ENCODE assay signal across 10 cellular contexts in genomic region chr11:57680552-57680874, GRCh38. TPM values are rescaled to one million over a fixed set of nuclear protein-coding genes. Genes with fewer than 3 reads are reported as not detected.
A peak's percentile ranks its signal among the peaks of the same experiment; 100 is the strongest.
DNase-seq lines count a peak whose midpoint lies in the region; ATAC-seq, FAIRE-seq and TF ChIP-seq lines count a peak whose summit lies in the region.
"Had no signal": no experiment of that assay in that cellular context is flagged by ENCODE, and none has a peak within 500 bp of the region (broad histone marks: within the 10 kb centered on the region; RNA-seq: fewer than 3 reads in every experiment).

No MANE protein-coding gene starts in this region.

- no peak overlapping the region for H2BK15ac ChIP-seq in mesenchymal stem cell (ENCODE audit: low read depth, poor library complexity, severe bottlenecking)

- no peak overlapping the region for H3K23ac ChIP-seq in mesenchymal stem cell (ENCODE audit: low read length in 2 of 2)

- in situ Hi-C loops in gastrocnemius medialis (cut with MboI; ENCODE audit: low sequenced_read_pairs in 4 of 4): no loop called here

- no peak overlapping the region for H3K18ac ChIP-seq in mesenchymal stem cell (ENCODE audit: low read depth in 1 of 2, low read length in 2 of 2)

- H3K36me3 Mint-ChIP-seq in HFFc6 (ENCODE audit: low read depth): peaks cover 19% of the 10 kb centered on the region
- H3K36me3 Mint-ChIP-seq in activated naive CD4-positive, alpha-beta T cell treated with anti-CD3 and anti-CD28 coated beads, Interleukin-2, amount 50 U/mL, for 72 hours: peaks cover 7 to 40% of the 10 kb centered on the region in 2 donors

- no peak for TF ChIP-seq POLR2A in GM12892 (IDR thresholded peaks at IDR 0.05; ENCODE audit: low read depth, low read length)
- TF ChIP-seq POLR2A in gastrocnemius medialis (IDR thresholded peaks at IDR 0.05): no peak

- H3K9ac ChIP-seq in mesenchymal stem cell (ENCODE audit: low read length): peak overlapping the region; percentile 2

- no peak overlapping the region for H2AFZ ChIP-seq in mesenchymal stem cell (ENCODE audit: low read depth, low read length)

- no peak overlapping the region for H2AK5ac ChIP-seq in mesenchymal stem cell (ENCODE audit: low read length, severe bottlenecking)

- peaks cover 37% of the 10 kb centered on the region for H3K4me1 Mint-ChIP-seq in HFFc6 (ENCODE audit: low read depth)

- no peaks in the 10 kb centered on the region for H3K27me3 Mint-ChIP-seq in HFFc6 (ENCODE audit: insufficient read depth)

- TF ChIP-seq CTCF in HFFc6 (IDR thresholded peaks at IDR 0.05): no peak
- no peak for TF ChIP-seq CTCF in gastrocnemius medialis (IDR thresholded peaks at IDR 0.05 in 4 of 5, conservative IDR thresholded peaks at IDR 0.05 in 1 of 5)

- H4K8ac ChIP-seq in mesenchymal stem cell (ENCODE audit: low read length): no peak overlapping the region

- peak; percentile 83 to 86 for ATAC-seq in activated naive CD4-positive, alpha-beta T cell treated with anti-CD3 and anti-CD28 coated beads, Interleukin-2, amount 50 U/mL, for 72 hours
- ATAC-seq in gastrocnemius medialis: no peak

- no peak overlapping the region for H4K91ac ChIP-seq in mesenchymal stem cell (ENCODE audit: low read length)

- H3K14ac ChIP-seq in mesenchymal stem cell (ENCODE audit: low read length in 2 of 2): no peak overlapping the region

- H3K27me3 ChIP-seq in mesenchymal stem cell (ENCODE audit: control insufficient read depth in 1 of 2, insufficient read depth in 1 of 2, low read length in 2 of 2) (no peaks in the 10 kb centered on the region), gastrocnemius medialis (no peaks in the 10 kb centered on the region)
- H3K27me3 ChIP-seq: Peyer's patch had no signal

- peaks cover 25% of the 10 kb centered on the region for H3K79me1 ChIP-seq in mesenchymal stem cell (replicated peaks; ENCODE audit: low read length, poor library complexity, severe bottlenecking)

- H3K36me3 ChIP-seq in mesenchymal stem cell (ENCODE audit: control insufficient read depth in 1 of 2, insufficient read depth in 2 of 2, low read depth in 1 of 2, low read length in 2 of 2): peaks cover 26 to 66% of the 10 kb centered on the region in 2 experiments
- H3K36me3 ChIP-seq in gastrocnemius medialis: peaks cover 0 to 41% of the 10 kb centered on the region in 2 donors

- H3K4me3 Mint-ChIP-seq in HFFc6: no peak overlapping the region

- H2BK5ac ChIP-seq in mesenchymal stem cell (ENCODE audit: low read depth, low read length, poor library complexity, severe bottlenecking): no peak overlapping the region

- DNase-seq in GM03348 (ENCODE audit: low spot score): peak; percentile 16
- DNase-seq in HFFc6: peak; percentile 27
- DNase-seq in activated naive CD4-positive, alpha-beta T cell treated with anti-CD3 and anti-CD28 coated beads, Interleukin-2, amount 50 U/mL, for 72 hours (ENCODE audit: low spot score in 2 of 2): no peak
- peak; percentile 29 for DNase-seq in mesenchymal stem cell
- DNase-seq in GM12892 (ENCODE audit: insufficient read length): no peak
- DNase-seq in gastrocnemius medialis: no peak
- no peak for DNase-seq in NCI-H2029 (lab: John Stamatoyannopoulos, UW)
- no peak for DNase-seq in NOMO-1 treated with DMSO at 0.1 percent for 48 hours (lab: John Stamatoyannopoulos, UW; ENCODE audit: unreplicated experiment)
- DNase-seq: Peyer's patch; stimulated activated CD4-positive, alpha-beta T cell treated with anti-CD3 and anti-CD28 coated beads, Interleukin-2, amount 100 ng/mL, for 24 hours had no signal

- no peak overlapping the region for H3K4me2 ChIP-seq in mesenchymal stem cell (ENCODE audit: low read length, poor library complexity, severe bottlenecking)

- peak overlapping the region in 1 of 2 experiments; percentile 12 for H3K4me3 ChIP-seq in mesenchymal stem cell (ENCODE audit: insufficient read depth in 1 of 2, low read depth in 1 of 2, low read length in 2 of 2)
- H3K4me3 ChIP-seq in gastrocnemius medialis: no peak overlapping the region
- H3K4me3 ChIP-seq: Peyer's patch had no signal

- intact Hi-C loops in gastrocnemius medialis (cut with DNase I; ENCODE audit: low total_unique reads): no loop called here

- H2BK120ac ChIP-seq in mesenchymal stem cell (ENCODE audit: low read depth, low read length): no peak overlapping the region

- H3K27ac ChIP-seq in mesenchymal stem cell (ENCODE audit: low read length, poor library complexity, severe bottlenecking) (peak overlapping the region; percentile 25), gastrocnemius medialis (no peak overlapping the region)

- no peaks in the 10 kb centered on the region for H3K9me3 Mint-ChIP-seq in HFFc6
- no peaks in the 10 kb centered on the region for H3K9me3 Mint-ChIP-seq in activated naive CD4-positive, alpha-beta T cell treated with anti-CD3 and anti-CD28 coated beads, Interleukin-2, amount 50 U/mL, for 72 hours

- H3K4ac ChIP-seq in mesenchymal stem cell (ENCODE audit: low read depth in 1 of 2, low read length in 2 of 2): no peak overlapping the region

- no peak for FAIRE-seq in GM12892 (lab: Jason Lieb, UNC)

- H3K4me1 ChIP-seq in mesenchymal stem cell (ENCODE audit: control insufficient read depth, insufficient read depth, low read depth, low read length): peaks cover 3% of the 10 kb centered on the region
- H3K4me1 ChIP-seq in gastrocnemius medialis: no peaks in the 10 kb centered on the region

- H3K9me3 ChIP-seq in mesenchymal stem cell (ENCODE audit: control insufficient read depth, low read length) (no peaks in the 10 kb centered on the region), gastrocnemius medialis (no peaks in the 10 kb centered on the region)
- H3K9me3 ChIP-seq: Peyer's patch had no signal

- no peak overlapping the region for H2BK12ac ChIP-seq in mesenchymal stem cell (ENCODE audit: low read length in 2 of 2)

- WGBS in mesenchymal stem cell: no CpG with 5 or more reads among the region's 2 CpGs

- peak overlapping the region; percentile 57 for H3K27ac Mint-ChIP-seq in HFFc6
- H3K27ac Mint-ChIP-seq in activated naive CD4-positive, alpha-beta T cell treated with anti-CD3 and anti-CD28 coated beads, Interleukin-2, amount 50 U/mL, for 72 hours: peak overlapping the region; percentile 72 to 91

RNA-seq across cellular contexts. Expression of gene ZDHHC5, which starts 12.6 kb away (rescaled TPM):
- total RNA-seq in HFFc6 (2021; fragmentation: NEBNext Ultra II Directional; extraction: Animal tissue kit (Norgen Biotek cat#: 25700)): 10 to 100 TPM; 67.5 to 82.1 (median 74.1) TPM
- total RNA-seq in activated naive CD4-positive, alpha-beta T cell treated with anti-CD3 and anti-CD28 coated beads, Interleukin-2, amount 50 U/mL, for 72 hours: 10 to 100 TPM; 49.5 to 59.6 TPM
- 58.6 TPM for polyA plus RNA-seq in mesenchymal stem cell (2013, experiment 1 of 2)
- 58.4 TPM for polyA plus RNA-seq in mesenchymal stem cell (2013, experiment 2 of 2)
- polyA plus RNA-seq in GM12892 (2012; ENCODE audit: missing spikeins): 23.5 TPM
- 10 to 100 TPM; 34.0 to 49.2 (median 46.2) TPM for total RNA-seq in gastrocnemius medialis

RNA-seq across cellular contexts. Expression of gene CLP1, which starts 23.0 kb away (rescaled TPM):
- total RNA-seq in HFFc6 (2021; fragmentation: NEBNext Ultra II Directional; extraction: Animal tissue kit (Norgen Biotek cat#: 25700)): 10 to 100 TPM; 13.0 to 17.1 (median 15.6) TPM
- 10 to 100 TPM; 15.5 to 23.5 TPM for total RNA-seq in activated naive CD4-positive, alpha-beta T cell treated with anti-CD3 and anti-CD28 coated beads, Interleukin-2, amount 50 U/mL, for 72 hours
- 8.2 TPM for polyA plus RNA-seq in mesenchymal stem cell (2013, experiment 1 of 2)
- 8.8 TPM for polyA plus RNA-seq in mesenchymal stem cell (2013, experiment 2 of 2)
- polyA plus RNA-seq in GM12892 (2012; ENCODE audit: missing spikeins): 19.3 TPM
- 10 to 100 TPM; 10.6 to 15.3 (median 11.2) TPM for total RNA-seq in gastrocnemius medialis

RNA-seq across cellular contexts. Expression of gene YPEL4, which starts 30.8 kb away (rescaled TPM):
- under 1 TPM in 5 of 6 experiments, not detected in 1; 0.14 to 0.48 (median 0.28) TPM for total RNA-seq in HFFc6 (2021; fragmentation: NEBNext Ultra II Directional; extraction: Animal tissue kit (Norgen Biotek cat#: 25700))
- 1 to 10 TPM in 1 of 2 donors, not detected in 1; 1.4 TPM for total RNA-seq in activated naive CD4-positive, alpha-beta T cell treated with anti-CD3 and anti-CD28 coated beads, Interleukin-2, amount 50 U/mL, for 72 hours
- polyA plus RNA-seq in mesenchymal stem cell (2013, experiment 1 of 2): 0.43 TPM
- 0.42 TPM for polyA plus RNA-seq in mesenchymal stem cell (2013, experiment 2 of 2)
- 0.49 TPM for polyA plus RNA-seq in GM12892 (2012; ENCODE audit: missing spikeins)
- total RNA-seq in gastrocnemius medialis: under 1 TPM; 0.31 to 0.68 (median 0.49) TPM

RNA-seq across cellular contexts. Expression of gene MED19, which starts 31.5 kb away (rescaled TPM):
- total RNA-seq in HFFc6 (2021; fragmentation: NEBNext Ultra II Directional; extraction: Animal tissue kit (Norgen Biotek cat#: 25700)): 10 to 100 TPM; 19.1 to 22.4 (median 21.8) TPM
- 10 to 100 TPM; 10.6 to 11.2 TPM for total RNA-seq in activated naive CD4-positive, alpha-beta T cell treated with anti-CD3 and anti-CD28 coated beads, Interleukin-2, amount 50 U/mL, for 72 hours
- polyA plus RNA-seq in mesenchymal stem cell (2013, experiment 1 of 2): 40.1 TPM
- polyA plus RNA-seq in mesenchymal stem cell (2013, experiment 2 of 2): 39.8 TPM
- 12.4 TPM for polyA plus RNA-seq in GM12892 (2012; ENCODE audit: missing spikeins)
- total RNA-seq in gastrocnemius medialis: 10 to 100 TPM in 2 of 4 donors, 1 to 10 TPM in 2; 8.3 to 13.1 (median 10.4) TPM

RNA-seq across cellular contexts. Expression of gene TMX2, which starts 31.9 kb away (rescaled TPM):
- total RNA-seq in HFFc6 (2021; fragmentation: NEBNext Ultra II Directional; extraction: Animal tissue kit (Norgen Biotek cat#: 25700)): 100 to 1,000 TPM in 2 of 6 experiments, 10 to 100 TPM in 4; 89.9 to 113 (median 97.2) TPM
- 10 to 100 TPM; 51.1 to 52.7 TPM for total RNA-seq in activated naive CD4-positive, alpha-beta T cell treated with anti-CD3 and anti-CD28 coated beads, Interleukin-2, amount 50 U/mL, for 72 hours
- 60.2 TPM for polyA plus RNA-seq in mesenchymal stem cell (2013, experiment 1 of 2)
- polyA plus RNA-seq in mesenchymal stem cell (2013, experiment 2 of 2): 60.1 TPM
- polyA plus RNA-seq in GM12892 (2012; ENCODE audit: missing spikeins): 51.9 TPM
- 10 to 100 TPM; 29.1 to 54.9 (median 40.5) TPM for total RNA-seq in gastrocnemius medialis

Comparison
In these comparisons a context has a peak if more than half of its experiments do, and no peak if none do; other contexts are left out.
1. DNase-seq: peak in GM03348 (single experiment), HFFc6 (single experiment) and mesenchymal stem cell (single experiment); none in activated naive CD4-positive, alpha-beta T cell treated with anti-CD3 and anti-CD28 coated beads, Interleukin-2, amount 50 U/mL, for 72 hours (0 of 2), GM12892 (single experiment), gastrocnemius medialis (0 of 2), NCI-H2029 (single experiment) and NOMO-1 treated with DMSO at 0.1 percent for 48 hours (single experiment).
2. ATAC-seq: peak in activated naive CD4-positive, alpha-beta T cell treated with anti-CD3 and anti-CD28 coated beads, Interleukin-2, amount 50 U/mL, for 72 hours (2 of 2); none in gastrocnemius medialis (0 of 2).